Comparison of ENCODE assay signal across 1 cellular context in the genomic region with DNA sequence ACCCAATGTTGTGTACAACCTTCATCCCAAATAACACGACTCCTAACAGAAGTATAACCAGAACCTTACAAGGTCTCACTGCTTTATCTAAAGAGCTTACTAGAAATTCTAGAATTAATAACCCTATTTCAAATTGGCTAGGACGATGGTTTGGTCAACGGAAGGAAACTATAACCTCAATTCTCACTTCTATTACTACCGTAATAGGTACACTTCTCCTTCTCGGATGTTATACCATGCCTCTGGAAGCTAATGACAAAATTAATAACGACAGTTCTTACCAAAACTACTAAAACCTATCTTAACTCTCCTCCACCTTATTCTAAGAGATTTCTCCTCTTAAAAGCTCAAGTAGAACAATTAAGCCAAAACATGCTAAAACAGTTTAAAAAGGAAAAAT.
TF ChIP-seq lines count a peak whose summit lies in the region.

No MANE protein-coding gene starts in this region.

TF ChIP-seq in HepG2, 621 proteins besides CTCF, POLR2A, EP300 and RAD21:
- no peak for TF ChIP-seq ZNF747 (CRISPR knock-in tag; IDR thresholded peaks at IDR 0.05; ENCODE audit: borderline replicate concordance)
- no peak for TF ChIP-seq SIN3A (IDR thresholded peaks at IDR 0.05; ENCODE audit: borderline replicate concordance, low read depth, low read length)
- TF ChIP-seq ZNF777 (CRISPR knock-in tag; IDR thresholded peaks at IDR 0.05) = no peak
- no peak for TF ChIP-seq ZFYVE20 (CRISPR knock-in tag; IDR thresholded peaks at IDR 0.05; ENCODE audit: borderline replicate concordance, low read depth)
- TF ChIP-seq, protein P1, sequence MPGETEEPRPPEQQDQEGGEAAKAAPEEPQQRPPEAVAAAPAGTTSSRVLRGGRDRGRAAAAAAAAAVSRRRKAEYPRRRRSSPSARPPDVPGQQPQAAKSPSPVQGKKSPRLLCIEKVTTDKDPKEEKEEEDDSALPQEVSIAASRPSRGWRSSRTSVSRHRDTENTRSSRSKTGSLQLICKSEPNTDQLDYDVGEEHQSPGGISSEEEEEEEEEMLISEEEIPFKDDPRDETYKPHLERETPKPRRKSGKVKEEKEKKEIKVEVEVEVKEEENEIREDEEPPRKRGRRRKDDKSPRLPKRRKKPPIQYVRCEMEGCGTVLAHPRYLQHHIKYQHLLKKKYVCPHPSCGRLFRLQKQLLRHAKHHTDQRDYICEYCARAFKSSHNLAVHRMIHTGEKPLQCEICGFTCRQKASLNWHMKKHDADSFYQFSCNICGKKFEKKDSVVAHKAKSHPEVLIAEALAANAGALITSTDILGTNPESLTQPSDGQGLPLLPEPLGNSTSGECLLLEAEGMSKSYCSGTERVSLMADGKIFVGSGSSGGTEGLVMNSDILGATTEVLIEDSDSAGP (CRISPR knock-in tag; IDR thresholded peaks at IDR 0.05; ENCODE audit: borderline replicate concordance) = no peak
- TF ChIP-seq, protein P2, sequence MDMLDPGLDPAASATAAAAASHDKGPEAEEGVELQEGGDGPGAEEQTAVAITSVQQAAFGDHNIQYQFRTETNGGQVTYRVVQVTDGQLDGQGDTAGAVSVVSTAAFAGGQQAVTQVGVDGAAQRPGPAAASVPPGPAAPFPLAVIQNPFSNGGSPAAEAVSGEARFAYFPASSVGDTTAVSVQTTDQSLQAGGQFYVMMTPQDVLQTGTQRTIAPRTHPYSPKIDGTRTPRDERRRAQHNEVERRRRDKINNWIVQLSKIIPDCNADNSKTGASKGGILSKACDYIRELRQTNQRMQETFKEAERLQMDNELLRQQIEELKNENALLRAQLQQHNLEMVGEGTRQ (IDR thresholded peaks at IDR 0.05; ENCODE audit: low read depth, low read length) = no peak
- TF ChIP-seq, protein P2 (CRISPR knock-in tag; IDR thresholded peaks at IDR 0.05; ENCODE audit: borderline replicate concordance) = no peak
- TF ChIP-seq, protein P3, sequence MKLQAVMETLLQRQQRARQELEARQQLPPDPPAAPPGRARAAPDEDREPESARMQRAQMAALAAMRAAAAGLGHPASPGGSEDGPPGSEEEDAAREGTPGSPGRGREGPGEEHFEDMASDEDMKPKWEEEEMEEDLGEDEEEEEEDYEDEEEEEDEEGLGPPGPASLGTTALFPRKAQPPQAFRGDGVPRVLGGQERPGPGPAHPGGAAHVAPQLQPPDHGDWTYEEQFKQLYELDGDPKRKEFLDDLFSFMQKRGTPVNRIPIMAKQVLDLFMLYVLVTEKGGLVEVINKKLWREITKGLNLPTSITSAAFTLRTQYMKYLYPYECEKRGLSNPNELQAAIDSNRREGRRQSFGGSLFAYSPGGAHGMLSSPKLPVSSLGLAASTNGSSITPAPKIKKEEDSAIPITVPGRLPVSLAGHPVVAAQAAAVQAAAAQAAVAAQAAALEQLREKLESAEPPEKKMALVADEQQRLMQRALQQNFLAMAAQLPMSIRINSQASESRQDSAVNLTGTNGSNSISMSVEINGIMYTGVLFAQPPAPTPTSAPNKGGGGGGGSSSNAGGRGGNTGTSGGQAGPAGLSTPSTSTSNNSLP (IDR thresholded peaks at IDR 0.05; ENCODE audit: low read depth, low read length) = no peak
- no peak for TF ChIP-seq RBM22 (optimal IDR thresholded peaks at IDR 0.05; ENCODE audit: low read length)
- TF ChIP-seq ZNF136 (CRISPR knock-in tag; IDR thresholded peaks at IDR 0.05; ENCODE audit: low read depth) = no peak
- TF ChIP-seq RXRA (CRISPR knock-in tag; IDR thresholded peaks at IDR 0.05) = no peak
- no peak for TF ChIP-seq ZFAT (CRISPR knock-in tag; conservative IDR thresholded peaks at IDR 0.05)
- no peak for TF ChIP-seq NKX3-1 (CRISPR knock-in tag; IDR thresholded peaks at IDR 0.05)
- no peak for TF ChIP-seq ZFP1 (CRISPR knock-in tag; IDR thresholded peaks at IDR 0.05)
- TF ChIP-seq ZNF441 (CRISPR knock-in tag; IDR thresholded peaks at IDR 0.05; ENCODE audit: borderline replicate concordance) = no peak
- TF ChIP-seq ZNF20 (CRISPR knock-in tag; IDR thresholded peaks at IDR 0.05) = no peak
- TF ChIP-seq, protein P4, sequence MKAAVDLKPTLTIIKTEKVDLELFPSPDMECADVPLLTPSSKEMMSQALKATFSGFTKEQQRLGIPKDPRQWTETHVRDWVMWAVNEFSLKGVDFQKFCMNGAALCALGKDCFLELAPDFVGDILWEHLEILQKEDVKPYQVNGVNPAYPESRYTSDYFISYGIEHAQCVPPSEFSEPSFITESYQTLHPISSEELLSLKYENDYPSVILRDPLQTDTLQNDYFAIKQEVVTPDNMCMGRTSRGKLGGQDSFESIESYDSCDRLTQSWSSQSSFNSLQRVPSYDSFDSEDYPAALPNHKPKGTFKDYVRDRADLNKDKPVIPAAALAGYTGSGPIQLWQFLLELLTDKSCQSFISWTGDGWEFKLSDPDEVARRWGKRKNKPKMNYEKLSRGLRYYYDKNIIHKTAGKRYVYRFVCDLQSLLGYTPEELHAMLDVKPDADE (CRISPR knock-in tag; IDR thresholded peaks at IDR 0.05) = no peak
- no peak for TF ChIP-seq ISL2 (CRISPR knock-in tag; IDR thresholded peaks at IDR 0.05)
- no peak for TF ChIP-seq REPIN1 (CRISPR knock-in tag; IDR thresholded peaks at IDR 0.05; ENCODE audit: borderline replicate concordance, low read depth)
TF ChIP-seq in HepG2: peak in this region for 0.
